ENCODE assay signal across 10 cellular contexts in the genomic region with DNA sequence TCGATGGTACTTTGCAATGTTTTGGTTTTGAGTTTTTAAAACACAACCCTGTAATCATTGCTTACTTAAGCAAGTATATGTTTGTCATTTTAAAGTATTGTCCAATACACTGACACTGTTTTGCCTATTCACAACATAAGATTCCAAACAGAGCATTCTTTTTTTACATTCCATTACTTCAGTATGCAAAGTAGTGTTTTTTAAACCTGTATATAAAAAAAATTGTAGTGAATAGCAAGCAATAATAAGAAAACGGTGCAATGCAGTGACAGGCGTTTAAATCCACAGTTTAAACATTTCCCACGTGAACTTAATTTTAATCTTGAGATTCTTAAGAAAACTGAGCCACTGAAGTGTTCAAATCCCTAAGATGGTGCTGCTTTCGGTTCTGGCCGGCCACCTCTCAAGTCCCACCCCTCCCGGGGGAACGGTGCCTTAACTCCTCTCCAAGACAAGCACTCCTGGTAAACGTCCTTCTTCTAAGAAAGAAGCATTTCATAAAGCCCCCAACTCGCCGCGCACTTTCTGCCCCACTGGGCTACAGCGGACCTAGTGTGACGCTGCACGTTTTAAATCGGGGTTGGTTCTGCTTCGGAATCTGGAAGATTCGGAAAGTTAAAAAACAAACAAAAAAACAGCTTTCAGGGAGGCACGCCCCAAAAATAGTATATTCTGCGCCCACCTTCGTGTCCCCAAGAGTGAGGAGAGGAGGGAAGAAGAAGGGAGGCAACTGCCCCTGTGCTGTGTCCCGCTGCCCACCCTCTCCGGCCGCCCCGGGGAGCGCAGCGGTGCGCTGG. TPM values are rescaled to one million over a fixed set of nuclear protein-coding genes. Genes with fewer than 3 reads are reported as not detected.
DNase-seq lines count a peak whose midpoint lies in the region; ATAC-seq and TF ChIP-seq lines count a peak whose summit lies in the region.
"Had no signal": no experiment of that assay in that cellular context is flagged by ENCODE, and none has a peak within 500 bp of the region (broad histone marks: within the 10 kb centered on the region; RNA-seq: fewer than 3 reads in every experiment).

No MANE protein-coding gene starts in this region.

- no peak for TF ChIP-seq POLR2A in right lobe of liver (IDR thresholded peaks at IDR 0.05)

- ATAC-seq in right lobe of liver: peak; percentile 13 to 32 (median 28)
- ATAC-seq in HG02610 (IDR thresholded peaks at IDR 0.05; ENCODE audit: unreplicated experiment): no peak

- CTCF ChIA-PET in HEK293T (lab: Yijun Ruan, JAX): no interaction called here

- no peaks in the 10 kb centered on the region for H3K36me3 ChIP-seq in right lobe of liver
- H3K36me3 ChIP-seq in thymus (ENCODE audit: control insufficient read depth, insufficient read depth): no peaks in the 10 kb centered on the region

- DNase-seq in DMS53 (lab: John Stamatoyannopoulos, UW) (peak; percentile 15), DMS53 treated with DMSO at 0.1 percent for 48 hours (lab: John Stamatoyannopoulos, UW; ENCODE audit: unreplicated experiment) (no peak), dermis blood vessel endothelial cell (peak; percentile 13), right lobe of liver (peak in 1 of 3 donors; percentile 24), HEK293T (ENCODE audit: extremely low spot score) (no peak), A172 (ENCODE audit: low spot score) (no peak)
- DNase-seq: activated naive CD4-positive, alpha-beta T cell; stimulated activated CD4-positive, alpha-beta T cell treated with anti-CD3 and anti-CD28 coated beads, Interleukin-4, amount 100 ng/mL, for 24 hours had no signal

- peak overlapping the region; percentile 40 to 49 (median 49) for H3K4me3 ChIP-seq in right lobe of liver
- peak overlapping the region; percentile 23 for H3K4me3 ChIP-seq in thymus (ENCODE audit: low read length)

- H3K27ac ChIP-seq in right lobe of liver (peak overlapping the region in 1 of 3 donors; percentile 34), thymus (ENCODE audit: low read depth) (no peak overlapping the region)

- no peak for TF ChIP-seq CTCF in right lobe of liver (IDR thresholded peaks at IDR 0.05)

- intact Hi-C loops in right lobe of liver (cut with DNase I): no loop called here

- 5% methylated on average over 27 of the region's 28 CpGs for WGBS in right lobe of liver (ENCODE audit: insufficient coverage, low coverage, low lambda C conversion rate, missing lambda C conversion rate)
- WGBS in thymus: 5% methylated on average over 28 of the region's 28 CpGs

- peaks cover 0 to 25% (median 5%) of the 10 kb centered on the region in 4 donors for H3K4me1 ChIP-seq in right lobe of liver
- no peaks in the 10 kb centered on the region for H3K4me1 ChIP-seq in thymus (ENCODE audit: control insufficient read depth, insufficient read depth, low read length)

- POLR2A ChIA-PET in HEK293T (lab: Yijun Ruan, JAX): no interaction called here

- no peaks in the 10 kb centered on the region for H3K9me3 ChIP-seq in right lobe of liver
- H3K9me3 ChIP-seq in thymus (ENCODE audit: control insufficient read depth): no peaks in the 10 kb centered on the region

- H3K27me3 ChIP-seq in right lobe of liver (peaks cover 0 to 38% of the 10 kb centered on the region in 2 donors), thymus (ENCODE audit: control insufficient read depth, insufficient read depth) (peaks cover 43% of the 10 kb centered on the region)

TF ChIP-seq in HEK293T, 16 proteins besides CTCF, POLR2A, EP300 and RAD21:
- no peak for TF ChIP-seq FOXM1 (IDR thresholded peaks at IDR 0.05; ENCODE audit: borderline replicate concordance)
- no peak for TF ChIP-seq LEF1 (IDR thresholded peaks at IDR 0.05; ENCODE audit: borderline replicate concordance)
- no peak for TF ChIP-seq CTBP1 (IDR thresholded peaks at IDR 0.05; ENCODE audit: borderline replicate concordance)
- no peak for TF ChIP-seq SP1 (IDR thresholded peaks at IDR 0.05)
- no peak for TF ChIP-seq BHLHE40 (IDR thresholded peaks at IDR 0.05; ENCODE audit: borderline replicate concordance)
- no peak for TF ChIP-seq ZNF384 (IDR thresholded peaks at IDR 0.05)
- no peak for TF ChIP-seq L3MBTL2 (conservative IDR thresholded peaks at IDR 0.05)
- TF ChIP-seq FOXK2 (IDR thresholded peaks at IDR 0.05): no peak
- TF ChIP-seq NFRKB (IDR thresholded peaks at IDR 0.05): no peak
- no peak for TF ChIP-seq TARDBP (IDR thresholded peaks at IDR 0.05)
- no peak for TF ChIP-seq ARNT (IDR thresholded peaks at IDR 0.05)
- TF ChIP-seq HDGF (IDR thresholded peaks at IDR 0.05; ENCODE audit: borderline replicate concordance): no peak
- no peak for TF ChIP-seq ELF4 (IDR thresholded peaks at IDR 0.05)
- TF ChIP-seq, protein P1, sequence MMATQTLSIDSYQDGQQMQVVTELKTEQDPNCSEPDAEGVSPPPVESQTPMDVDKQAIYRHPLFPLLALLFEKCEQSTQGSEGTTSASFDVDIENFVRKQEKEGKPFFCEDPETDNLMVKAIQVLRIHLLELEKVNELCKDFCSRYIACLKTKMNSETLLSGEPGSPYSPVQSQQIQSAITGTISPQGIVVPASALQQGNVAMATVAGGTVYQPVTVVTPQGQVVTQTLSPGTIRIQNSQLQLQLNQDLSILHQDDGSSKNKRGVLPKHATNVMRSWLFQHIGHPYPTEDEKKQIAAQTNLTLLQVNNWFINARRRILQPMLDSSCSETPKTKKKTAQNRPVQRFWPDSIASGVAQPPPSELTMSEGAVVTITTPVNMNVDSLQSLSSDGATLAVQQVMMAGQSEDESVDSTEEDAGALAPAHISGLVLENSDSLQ (IDR thresholded peaks at IDR 0.05): no peak

RNA-seq across cellular contexts. Expression of a gene that starts 2.9 kb away (rescaled TPM):
- under 0.01 TPM in 1 of 2 replicates, not detected in the other for total RNA-seq in dermis blood vessel endothelial cell
- total RNA-seq in right lobe of liver: under 1 TPM; 0.11 to 0.74 (median 0.28) TPM
- polyA plus RNA-seq in thymus: 0.07 TPM
- total RNA-seq in A172 (2014; rRNA removed; shearing (Covaris generic)): not detected in 2 replicates

Comparison
In these comparisons a context has a peak if more than half of its experiments do, and no peak if none do; other contexts are left out.
1. DNase-seq: peak in DMS53 (single experiment) and dermis blood vessel endothelial cell (single experiment); none in DMS53 treated with DMSO at 0.1 percent for 48 hours (single experiment), HEK293T (single experiment) and A172 (single experiment).